Comparison of ENCODE assay signal across 10 cellular contexts in the genomic region with DNA sequence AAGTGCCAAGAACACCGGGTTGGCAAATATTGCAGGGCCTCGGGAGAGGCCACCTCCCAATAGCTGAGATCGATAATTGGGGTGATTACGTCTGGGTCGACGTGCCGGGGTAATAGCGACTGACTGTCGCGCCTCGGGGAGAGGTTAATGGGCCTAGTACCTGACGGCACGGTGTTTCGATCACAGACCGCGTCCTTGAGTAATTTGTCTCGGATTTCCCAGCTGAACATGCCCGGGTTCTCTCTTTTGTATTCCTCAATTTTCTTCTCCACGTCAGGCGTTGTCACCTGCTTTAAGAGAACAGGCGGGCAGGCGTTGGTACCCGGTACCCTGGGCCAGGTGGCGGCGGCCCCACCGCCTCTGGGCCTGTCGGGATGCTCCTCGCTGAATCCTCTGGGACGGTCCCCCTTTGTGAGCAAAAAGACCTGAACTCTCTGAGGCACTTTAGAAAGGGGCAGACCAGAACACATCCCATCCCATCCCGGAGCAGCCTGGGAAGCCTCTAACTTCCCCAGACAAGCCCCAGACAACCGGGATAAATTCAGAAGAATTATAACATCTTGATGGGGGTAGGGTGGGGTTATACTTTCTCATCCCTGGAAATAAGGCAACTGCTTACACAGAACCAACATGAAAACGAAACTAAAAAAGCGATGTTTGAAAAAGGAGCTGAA. TPM values are rescaled to one million over a fixed set of nuclear protein-coding genes. Genes with fewer than 3 reads are reported as not detected.
DNase-seq lines count a peak whose midpoint lies in the region; ATAC-seq and TF ChIP-seq lines count a peak whose summit lies in the region.
"Had no signal": no experiment of that assay in that cellular context is flagged by ENCODE, and none has a peak within 500 bp of the region (broad histone marks: within the 10 kb centered on the region; RNA-seq: fewer than 3 reads in every experiment).

No MANE protein-coding gene starts in this region.

- H3K27me3 ChIP-seq in GM23338 (ENCODE audit: insufficient read depth) (peaks cover 100% of the 10 kb centered on the region), sigmoid colon (peaks cover 73 to 100% (median 97%) of the 10 kb centered on the region in 3 donors)

- intact Hi-C loops in activated CD4-positive, alpha-beta memory T cell treated with anti-CD3 and anti-CD28 coated beads for 36 hours (cut with micrococcal nuclease) = no loop called here
- intact Hi-C loops in sigmoid colon (cut with DNase I) = no loop called here

- TF ChIP-seq EP300 in sigmoid colon (IDR thresholded peaks at IDR 0.05) = no peak

- TF ChIP-seq POLR2A in sigmoid colon (IDR thresholded peaks at IDR 0.05) = no peak

- peaks cover 81% of the 10 kb centered on the region for H3K4me1 Mint-ChIP-seq in GM23338
- H3K4me1 Mint-ChIP-seq in activated CD4-positive, alpha-beta memory T cell treated with anti-CD3 and anti-CD28 coated beads for 36 hours (ENCODE audit: low read depth) = peaks cover 38% of the 10 kb centered on the region
- H3K4me1 Mint-ChIP-seq in glutamatergic neuron (ENCODE audit: low read depth, unreplicated experiment) = peaks cover 9% of the 10 kb centered on the region

- H3K36me3 ChIP-seq in GM23338 (ENCODE audit: insufficient read depth) (no peaks in the 10 kb centered on the region), sigmoid colon (no peaks in the 10 kb centered on the region)

- H3K27ac ChIP-seq in GM23338 (ENCODE audit: low read depth) (no peak overlapping the region), sigmoid colon (no peak overlapping the region)

- peak overlapping the region; percentile 78 for H3K4me2 ChIP-seq in GM23338

- H2AFZ ChIP-seq in GM23338 = no peak overlapping the region

- ATAC-seq in GM23338 (no peak), GM18517 (IDR thresholded peaks at IDR 0.05; ENCODE audit: unreplicated experiment) (no peak)

- no peak for TF ChIP-seq CTCF in GM23338 (conservative IDR thresholded peaks at IDR 0.05; ENCODE audit: low read depth in 2 of 2)
- TF ChIP-seq CTCF in glutamatergic neuron (IDR thresholded peaks at IDR 0.05; ENCODE audit: partially characterized antibody, unreplicated experiment) = no peak
- TF ChIP-seq CTCF in sigmoid colon (IDR thresholded peaks at IDR 0.05) = no peak

- no peaks in the 10 kb centered on the region for H3K9me2 ChIP-seq in GM23338 (ENCODE audit: insufficient read depth)

- H3K27me3 Mint-ChIP-seq in GM23338 (ENCODE audit: insufficient read depth, low read depth, poor library complexity) = peaks cover 97% of the 10 kb centered on the region
- peaks cover 90% of the 10 kb centered on the region for H3K27me3 Mint-ChIP-seq in activated CD4-positive, alpha-beta memory T cell treated with anti-CD3 and anti-CD28 coated beads for 36 hours
- peaks cover 52% of the 10 kb centered on the region for H3K27me3 Mint-ChIP-seq in glutamatergic neuron (ENCODE audit: unreplicated experiment)

- H3K27ac Mint-ChIP-seq in GM23338 = no peak overlapping the region
- H3K27ac Mint-ChIP-seq in activated CD4-positive, alpha-beta memory T cell treated with anti-CD3 and anti-CD28 coated beads for 36 hours = no peak overlapping the region
- H3K27ac Mint-ChIP-seq in glutamatergic neuron (ENCODE audit: unreplicated experiment) = no peak overlapping the region

- H3K4me1 ChIP-seq in GM23338 (ENCODE audit: insufficient read depth) (peaks cover 73% of the 10 kb centered on the region), sigmoid colon (peaks cover 0 to 55% (median 36%) of the 10 kb centered on the region in 4 donors)

- CTCF ChIA-PET in activated CD4-positive, alpha-beta memory T cell treated with anti-CD3 and anti-CD28 coated beads for 36 hours (lab: Charles Lee) = interaction anchor here (1.2 kb wide), 1 partner anchor 18 kb away, joined by 3 read pairs; no protein-coding TSS in a partner anchor

- POLR2A ChIA-PET in activated CD4-positive, alpha-beta memory T cell treated with anti-CD3 and anti-CD28 coated beads for 36 hours (lab: Charles Lee) = no interaction called here

- H3K79me2 ChIP-seq in GM23338 (replicated peaks; ENCODE audit: insufficient read depth) = no peaks in the 10 kb centered on the region

- H3K9me3 ChIP-seq in sigmoid colon = no peaks in the 10 kb centered on the region

- H3K4me3 Mint-ChIP-seq in GM23338 = peak overlapping the region; percentile 60
- H3K4me3 Mint-ChIP-seq in activated CD4-positive, alpha-beta memory T cell treated with anti-CD3 and anti-CD28 coated beads for 36 hours = peak overlapping the region; percentile 49
- H3K4me3 Mint-ChIP-seq in glutamatergic neuron (ENCODE audit: unreplicated experiment) = peak overlapping the region; percentile 85

- H3K9me3 Mint-ChIP-seq in GM23338 (peaks cover 8% of the 10 kb centered on the region; the same call in 2 of the 3 replicates), glutamatergic neuron (ENCODE audit: unreplicated experiment) (peaks cover 12% of the 10 kb centered on the region)
- no peaks in the 10 kb centered on the region for H3K9me3 Mint-ChIP-seq in activated CD4-positive, alpha-beta memory T cell treated with anti-CD3 and anti-CD28 coated beads for 36 hours

- peak; percentile 48 for DNase-seq in GM23338 (ENCODE audit: low spot score)
- DNase-seq in activated CD4-positive, alpha-beta memory T cell treated with anti-CD3 and anti-CD28 coated beads for 36 hours = no peak
- DNase-seq in glutamatergic neuron = no peak
- no peak for DNase-seq in sigmoid colon
- no peak for DNase-seq in KG1 (lab: John Stamatoyannopoulos, UW)
- DNase-seq in NCI-H446 (lab: John Stamatoyannopoulos, UW) = no peak
- DNase-seq in NCI-H1105 treated with DMSO at 0.1 percent for 48 hours (lab: John Stamatoyannopoulos, UW) = no peak
- DNase-seq: activated CD4-positive, CD25-positive, alpha-beta regulatory T cell treated with anti-CD3 and anti-CD28 coated beads, Interleukin-2, amount 50 U/mL, for 72 hours; NCI-H2171 treated with DMSO at 0.1 percent for 48 hours had no signal

- peak overlapping the region; percentile 42 for H3K4me3 ChIP-seq in GM23338
- peak overlapping the region in 3 of 4 donors; percentile 7 to 22 (median 18) for H3K4me3 ChIP-seq in sigmoid colon

- H3F3A ChIP-seq in GM23338 (replicated peaks; ENCODE audit: low read depth) = peaks cover 52% of the 10 kb centered on the region

- H3K36me3 Mint-ChIP-seq in GM23338 (ENCODE audit: low read depth) = no peaks in the 10 kb centered on the region; the same call in 2 of the 3 replicates
- H3K36me3 Mint-ChIP-seq in activated CD4-positive, alpha-beta memory T cell treated with anti-CD3 and anti-CD28 coated beads for 36 hours = peaks cover 2% of the 10 kb centered on the region
- H3K36me3 Mint-ChIP-seq in glutamatergic neuron (ENCODE audit: unreplicated experiment) = peaks cover 7% of the 10 kb centered on the region

- WGBS in sigmoid colon, 2 donors = 5 to 9% methylated on average over 33 of the region's 33 CpGs

- peaks cover 40% of the 10 kb centered on the region for H4K20me1 ChIP-seq in GM23338 (replicated peaks; ENCODE audit: insufficient read depth)

TF ChIP-seq in GM23338, 12 proteins besides CTCF, POLR2A, EP300 and RAD21:
- TF ChIP-seq ETS1 (IDR thresholded peaks at IDR 0.05) = no peak
- TF ChIP-seq EZH2 (IDR thresholded peaks at IDR 0.05; ENCODE audit: low read depth, unreplicated experiment) = peak; percentile 79
- TF ChIP-seq REST (IDR thresholded peaks at IDR 0.05; ENCODE audit: unreplicated experiment) = no peak
- TF ChIP-seq NANOG (IDR thresholded peaks at IDR 0.05; ENCODE audit: borderline replicate concordance) = no peak
- TF ChIP-seq EZH2phosphoT487 (IDR thresholded peaks at IDR 0.05; ENCODE audit: unreplicated experiment) = peak; percentile 87
- TF ChIP-seq POLR2AphosphoS5 (IDR thresholded peaks at IDR 0.05; ENCODE audit: low read depth) = no peak

RNA-seq across cellular contexts. Expression of gene PAX3, which starts 3.3 kb away (rescaled TPM):
- not detected in 2 replicates for total RNA-seq in GM23338 (2014; rRNA removed; shearing (Covaris generic))
- polyA plus RNA-seq in GM23338 (2016; fragmentation: Nextera tagmentation; extraction: Ambion mirVana) (not detected in 2 replicates), sigmoid colon (not detected)
- not detected for total RNA-seq in activated CD4-positive, alpha-beta memory T cell treated with anti-CD3 and anti-CD28 coated beads for 36 hours
- total RNA-seq in glutamatergic neuron (ENCODE audit: unreplicated experiment) (31.2 TPM), sigmoid colon (not detected)

Comparison
In these comparisons a context has a peak if more than half of its experiments do, and no peak if none do; other contexts are left out.
1. RNA of gene PAX3, which starts 3.3 kb away (total RNA-seq): 31.2 TPM in glutamatergic neuron (single experiment); not detected in GM23338, not detected in activated CD4-positive, alpha-beta memory T cell treated with anti-CD3 and anti-CD28 coated beads for 36 hours and not detected in sigmoid colon; every median in the first group is over 10 times any median in the second.
2. Peak in every context shown above with its lines, with median percentiles within 50 percentile points of each other: H3K4me3 Mint-ChIP-seq.